ENCODE assay signal across 1 cellular context in genomic region chr4:127965803-127966175, GRCh38.
TF ChIP-seq lines count a peak whose summit lies in the region.

No MANE protein-coding gene starts in this region.

TF ChIP-seq in HepG2, 621 proteins besides CTCF, POLR2A, EP300 and RAD21 (continued from another document and continues in another):
- TF ChIP-seq HMGXB3 (CRISPR knock-in tag; IDR thresholded peaks at IDR 0.05; ENCODE audit: borderline replicate concordance): no peak
- TF ChIP-seq ZBTB38 (CRISPR knock-in tag; IDR thresholded peaks at IDR 0.05): peak; percentile 1; the same call in 1 of the 2 replicates
- TF ChIP-seq ZNF614 (CRISPR knock-in tag; IDR thresholded peaks at IDR 0.05; ENCODE audit: borderline replicate concordance): 0 out of 2 replicates have a peak, but pooled peaks have one; percentile 2
- TF ChIP-seq HMGXB4 (CRISPR knock-in tag; IDR thresholded peaks at IDR 0.05; ENCODE audit: borderline replicate concordance in 1 of 2, low read depth in 1 of 2): peak in 1 of 2 experiments; percentile 9; a peak in 1 of 4 replicates
- no peak for TF ChIP-seq ZNF562 (CRISPR knock-in tag; IDR thresholded peaks at IDR 0.05; ENCODE audit: borderline replicate concordance)
- TF ChIP-seq ZFP1 (CRISPR knock-in tag; IDR thresholded peaks at IDR 0.05): no peak
- no peak for TF ChIP-seq SRF (IDR thresholded peaks at IDR 0.05; ENCODE audit: low read depth, low read length)
- peak; percentile 72; the same call in 1 of the 2 replicates for TF ChIP-seq DMTF1 (CRISPR knock-in tag; IDR thresholded peaks at IDR 0.05)
- TF ChIP-seq SKIL (CRISPR knock-in tag; IDR thresholded peaks at IDR 0.05; ENCODE audit: borderline replicate concordance): no peak
- TF ChIP-seq HIC2 (CRISPR knock-in tag; IDR thresholded peaks at IDR 0.05; ENCODE audit: low read depth): no peak
- no peak for TF ChIP-seq ZSCAN5A (CRISPR knock-in tag; IDR thresholded peaks at IDR 0.05; ENCODE audit: borderline replicate concordance)
- TF ChIP-seq SMYD3 (CRISPR knock-in tag; IDR thresholded peaks at IDR 0.05): no peak
- 0 out of 2 replicates have a peak, but pooled peaks have one; percentile 47 for TF ChIP-seq SNAI1 (CRISPR knock-in tag; IDR thresholded peaks at IDR 0.05; ENCODE audit: borderline replicate concordance)
- TF ChIP-seq HES4 (CRISPR knock-in tag; IDR thresholded peaks at IDR 0.05; ENCODE audit: borderline replicate concordance): peak; percentile 11; the same call in 1 of the 2 replicates
- no peak for TF ChIP-seq ZNF850 (CRISPR knock-in tag; conservative IDR thresholded peaks at IDR 0.05)
- no peak for TF ChIP-seq STAT6 (CRISPR knock-in tag; IDR thresholded peaks at IDR 0.05; ENCODE audit: borderline replicate concordance)
- no peak; the same call in 1 of the 2 replicates for TF ChIP-seq ZNF704 (CRISPR knock-in tag; IDR thresholded peaks at IDR 0.05; ENCODE audit: borderline replicate concordance)
- TF ChIP-seq CERS6 (CRISPR knock-in tag; IDR thresholded peaks at IDR 0.05): no peak
- TF ChIP-seq PAXIP1 (CRISPR knock-in tag; conservative IDR thresholded peaks at IDR 0.05): no peak
- TF ChIP-seq SP2 (CRISPR knock-in tag; IDR thresholded peaks at IDR 0.05): no peak
- TF ChIP-seq ISX (CRISPR knock-in tag; conservative IDR thresholded peaks at IDR 0.05): no peak
- TF ChIP-seq ZNF431 (CRISPR knock-in tag; IDR thresholded peaks at IDR 0.05; ENCODE audit: borderline replicate concordance, low read depth): no peak
- no peak for TF ChIP-seq ZNF276 (CRISPR knock-in tag; IDR thresholded peaks at IDR 0.05; ENCODE audit: low read depth)
- no peak for TF ChIP-seq ZSCAN20 (CRISPR knock-in tag; IDR thresholded peaks at IDR 0.05; ENCODE audit: borderline replicate concordance)
